25 cellular contexts compared by ENCODE assay signal in genomic region chr10:78627254-78627795, GRCh38.
"Had no signal": no experiment of that assay in that cellular context is flagged by ENCODE, and none has a peak within 500 bp of the region (broad histone marks: within the 10 kb centered on the region; RNA-seq: fewer than 3 reads in every experiment).

No MANE protein-coding gene starts in this region.

- H2AFZ ChIP-seq: parathyroid adenoma had no signal

- H3K36me3 Mint-ChIP-seq: naive B cell; stimulated activated memory B cell treated with anti-CD40 and anti-IgM and Interleukin-4, amounts not matched to agents 10 μg/mL and 1 μg/mL and 100 μg/mL, for 72 hours had no signal

- H3K27ac ChIP-seq: ascending aorta, breast epithelium, gastrocnemius medialis, heart left ventricle, neutrophil, parathyroid adenoma, testis, upper lobe of left lung had no signal

- H3K4me3 Mint-ChIP-seq: activated CD4-positive, alpha-beta T cell treated with anti-CD3 and anti-CD28 coated beads, Interleukin-2, amount 10 ng/mL, durations not matched to agents 7 days and 5 days; activated CD8-positive, alpha-beta T cell treated with anti-CD3 and anti-CD28 coated beads, Interleukin-2, amount 10 ng/mL, durations not matched to agents 7 days and 5 days; naive B cell; stimulated activated memory B cell treated with anti-CD40 and anti-IgM and Interleukin-4, amounts not matched to agents 10 μg/mL and 1 μg/mL and 100 μg/mL, for 72 hours had no signal

- H3K79me2 ChIP-seq: parathyroid adenoma had no signal

- H3K4me3 ChIP-seq: ascending aorta, breast epithelium, gastrocnemius medialis, heart left ventricle, mucosa of descending colon, smooth muscle cell, testis, upper lobe of left lung had no signal

- DNase-seq: activated CD4-positive, alpha-beta T cell treated with anti-CD3 and anti-CD28 coated beads, Interleukin-2, amount 10 ng/mL, durations not matched to agents 7 days and 5 days; activated CD8-positive, alpha-beta T cell treated with anti-CD3 and anti-CD28 coated beads, Interleukin-2, amount 10 ng/mL, durations not matched to agents 7 days and 5 days; activated effector memory CD4-positive, alpha-beta T cell treated with Interleukin-2 at 50 U/mL for 16 hours; activated naive CD4-positive, alpha-beta T cell treated with anti-CD3 and anti-CD28 coated beads, Interleukin-2, amount 50 U/mL, for 16 hours; activated T-cell treated with anti-CD3 and anti-CD28 coated beads, Interleukin-2, amount 50 U/mL, for 48 hours; effector CD4-positive, alpha-beta T cell; gastrocnemius medialis; heart left ventricle; left ventricle myocardium superior; mucosa of descending colon; naive B cell; stimulated activated CD4-positive, alpha-beta T cell treated with anti-CD3 and anti-CD28 coated beads, Interleukin-4, amount 100 ng/mL, for 24 hours; T-helper 1 cell; T-helper 9 cell; testis; upper lobe of left lung had no signal

- H3K4me1 ChIP-seq: ascending aorta, breast epithelium, gastrocnemius medialis, parathyroid adenoma, testis had no signal

- H3K36me3 ChIP-seq: ascending aorta, breast epithelium, gastrocnemius medialis, heart left ventricle, neutrophil, upper lobe of left lung had no signal

- H3K9ac ChIP-seq: parathyroid adenoma had no signal

- H3K4me1 Mint-ChIP-seq: activated CD4-positive, alpha-beta T cell treated with anti-CD3 and anti-CD28 coated beads, Interleukin-2, amount 10 ng/mL, durations not matched to agents 7 days and 5 days; stimulated activated memory B cell treated with anti-CD40 and anti-IgM and Interleukin-4, amounts not matched to agents 10 μg/mL and 1 μg/mL and 100 μg/mL, for 72 hours had no signal

- H3K9me3 Mint-ChIP-seq: activated CD4-positive, alpha-beta T cell treated with anti-CD3 and anti-CD28 coated beads, Interleukin-2, amount 10 ng/mL, durations not matched to agents 7 days and 5 days; naive B cell; stimulated activated memory B cell treated with anti-CD40 and anti-IgM and Interleukin-4, amounts not matched to agents 10 μg/mL and 1 μg/mL and 100 μg/mL, for 72 hours had no signal

- H3K4me2 ChIP-seq: smooth muscle cell had no signal

- H3K27ac Mint-ChIP-seq: activated CD4-positive, alpha-beta T cell treated with anti-CD3 and anti-CD28 coated beads, Interleukin-2, amount 10 ng/mL, durations not matched to agents 7 days and 5 days; activated CD8-positive, alpha-beta T cell treated with anti-CD3 and anti-CD28 coated beads, Interleukin-2, amount 10 ng/mL, durations not matched to agents 7 days and 5 days; stimulated activated memory B cell treated with anti-CD40 and anti-IgM and Interleukin-4, amounts not matched to agents 10 μg/mL and 1 μg/mL and 100 μg/mL, for 72 hours had no signal

- H3K9me3 ChIP-seq: ascending aorta, breast epithelium, gastrocnemius medialis, heart left ventricle, mucosa of descending colon, neutrophil, testis, upper lobe of left lung had no signal

- ATAC-seq: activated CD4-positive, CD25-positive, alpha-beta regulatory T cell treated with anti-CD3 and anti-CD28 coated beads, Interleukin-2, amount 50 U/mL, for 24 hours; activated CD8-positive, alpha-beta T cell treated with anti-CD3 and anti-CD28 coated beads, Interleukin-2, amount 10 ng/mL, durations not matched to agents 7 days and 5 days; esophagus mucosa; gastrocnemius medialis; heart left ventricle; left ventricle myocardium superior; mucosa of descending colon; sciatic nerve; stimulated activated memory B cell treated with anti-CD40 and anti-IgM and Interleukin-4, amounts not matched to agents 10 μg/mL and 1 μg/mL and 100 μg/mL, for 72 hours had no signal

- H3K27me3 ChIP-seq: ascending aorta, breast epithelium, gastrocnemius medialis, heart left ventricle, testis, upper lobe of left lung had no signal
